In genomic region chr19:48481846-48482639, GRCh38 we compare ENCODE assay signal across 12 cellular contexts. TPM values are rescaled to one million over a fixed set of nuclear protein-coding genes. Genes with fewer than 3 reads are reported as not detected.
DNase-seq lines count a peak whose midpoint lies in the region; ATAC-seq, FAIRE-seq and TF ChIP-seq lines count a peak whose summit lies in the region.
"Had no signal": no experiment of that assay in that cellular context is flagged by ENCODE, and none has a peak within 500 bp of the region (broad histone marks: within the 10 kb centered on the region; RNA-seq: fewer than 3 reads in every experiment).

No MANE protein-coding gene starts in this region.

- H3K27ac Mint-ChIP-seq in activated CD4-positive, alpha-beta T cell treated with anti-CD3 and anti-CD28 coated beads for 36 hours = no peak overlapping the region
- H3K27ac Mint-ChIP-seq in IgD-negative memory B cell = no peak overlapping the region
- H3K27ac Mint-ChIP-seq in brain = peak overlapping the region; percentile 67 to 96 (median 79)
- peak overlapping the region; percentile 92 for H3K27ac Mint-ChIP-seq in nephron progenitor cell

- H3K27me3 Mint-ChIP-seq in activated CD4-positive, alpha-beta T cell treated with anti-CD3 and anti-CD28 coated beads for 36 hours = no peaks in the 10 kb centered on the region
- H3K27me3 Mint-ChIP-seq in IgD-negative memory B cell (peaks cover 2% of the 10 kb centered on the region), brain (no peaks in the 10 kb centered on the region), nephron progenitor cell (ENCODE audit: low read depth, poor library complexity) (peaks cover 9% of the 10 kb centered on the region)

- peaks cover 0 to 6% (median 3%) of the 10 kb centered on the region in 3 donors for H3K4me1 ChIP-seq in pancreas
- H3K4me1 ChIP-seq: uterus had no signal

- peaks cover 11% of the 10 kb centered on the region for H3K4me1 Mint-ChIP-seq in activated CD4-positive, alpha-beta T cell treated with anti-CD3 and anti-CD28 coated beads for 36 hours
- H3K4me1 Mint-ChIP-seq in IgD-negative memory B cell (peaks cover 0 to 4% (median 2%) of the 10 kb centered on the region in 3 donors), brain (peaks cover 23% of the 10 kb centered on the region), nephron progenitor cell (peaks cover 57% of the 10 kb centered on the region)

- no peak overlapping the region for H3K4me3 ChIP-seq in pancreas

- no peaks in the 10 kb centered on the region for H3K27me3 ChIP-seq in pancreas
- H3K27me3 ChIP-seq: uterus had no signal

- no peak overlapping the region for H3K27ac ChIP-seq in pancreas

- no peaks in the 10 kb centered on the region for H3K9me3 ChIP-seq in pancreas
- H3K9me3 ChIP-seq: uterus had no signal

- H3K9me3 Mint-ChIP-seq in activated CD4-positive, alpha-beta T cell treated with anti-CD3 and anti-CD28 coated beads for 36 hours (ENCODE audit: low read depth) = no peaks in the 10 kb centered on the region
- H3K9me3 Mint-ChIP-seq in IgD-negative memory B cell = no peaks in the 10 kb centered on the region
- H3K9me3 Mint-ChIP-seq in brain = peaks cover 0 to 2% (median 0%) of the 10 kb centered on the region in 5 experiments
- H3K9me3 Mint-ChIP-seq in nephron progenitor cell = no peaks in the 10 kb centered on the region

- POLR2A ChIA-PET in activated CD4-positive, alpha-beta T cell treated with anti-CD3 and anti-CD28 coated beads for 36 hours (lab: Charles Lee) = no interaction called here

- CTCF ChIA-PET in activated CD4-positive, alpha-beta T cell treated with anti-CD3 and anti-CD28 coated beads for 36 hours (lab: Charles Lee) = interaction anchor here (0.6 to 1.3 kb wide), 3 partner anchors 8 to 96 kb away, joined by 3 to 12 read pairs (median 3); no protein-coding TSS in a partner anchor

- WGBS in pancreas, 2 donors = 74 to 79% methylated on average over 7 of the region's 7 CpGs

- H3K36me3 Mint-ChIP-seq in activated CD4-positive, alpha-beta T cell treated with anti-CD3 and anti-CD28 coated beads for 36 hours (ENCODE audit: low read depth) = no peaks in the 10 kb centered on the region
- H3K36me3 Mint-ChIP-seq in IgD-negative memory B cell (no peaks in the 10 kb centered on the region), brain (peaks cover 44% of the 10 kb centered on the region), nephron progenitor cell (ENCODE audit: low read depth) (peaks cover 46% of the 10 kb centered on the region)

- H3K4me3 Mint-ChIP-seq in activated CD4-positive, alpha-beta T cell treated with anti-CD3 and anti-CD28 coated beads for 36 hours = peak overlapping the region; percentile 76
- H3K4me3 Mint-ChIP-seq in IgD-negative memory B cell (peak overlapping the region in 3 of 4 donors; percentile 47 to 73 (median 73)), brain (peak overlapping the region in 1 of 5 experiments; percentile 35), nephron progenitor cell (no peak overlapping the region)

- peaks cover 0 to 4% (median 0%) of the 10 kb centered on the region in 3 donors for H3K36me3 ChIP-seq in pancreas
- H3K36me3 ChIP-seq: uterus had no signal

- DNase-seq in activated CD4-positive, alpha-beta T cell treated with anti-CD3 and anti-CD28 coated beads for 36 hours = no peak
- DNase-seq in activated CD4-positive, alpha-beta T cell treated with anti-CD3 and anti-CD28 coated beads, Interleukin-2, amount 50 U/mL, for 1 hour = no peak
- DNase-seq in nephron progenitor cell (no peak), pancreas (no peak), H4 (ENCODE audit: low spot score) (no peak), medulla oblongata (ENCODE audit: extremely low spot score) (no peak)
- DNase-seq: KG1, NCI-H774, T1000, uterus had no signal

- no peak for FAIRE-seq in pancreas (lab: Jason Lieb, UNC)

- intact Hi-C loops in activated CD4-positive, alpha-beta T cell treated with anti-CD3 and anti-CD28 coated beads for 36 hours (cut with DNase I, micrococcal nuclease) = no loop called here
- intact Hi-C loops in pancreas (cut with DNase I) = no loop called here

- TF ChIP-seq CTCF in brain (conservative IDR thresholded peaks at IDR 0.05) (no peak), nephron progenitor cell (IDR thresholded peaks at IDR 0.05) (no peak), pancreas (IDR thresholded peaks at IDR 0.05) (no peak)

- ATAC-seq in activated CD4-positive, alpha-beta T cell treated with anti-CD3 and anti-CD28 coated beads for 36 hours = no peak
- no peak for ATAC-seq in pancreas

RNA-seq across cellular contexts. Expression of gene CYTH2, which starts 12.9 kb away (rescaled TPM):
- total RNA-seq in activated CD4-positive, alpha-beta T cell treated with anti-CD3 and anti-CD28 coated beads for 36 hours = 10 to 100 TPM; 22.5 to 24.2 TPM
- polyA plus RNA-seq in IgD-negative memory B cell (31.8 TPM), brain (ENCODE audit: insufficient read depth, low read depth, low replicate concordance) (108 TPM), pancreas (10 to 100 TPM; 51.7 to 54.2 TPM)
- 10 to 100 TPM; 25.4 to 39.2 (median 29.1) TPM for total RNA-seq in pancreas
- total RNA-seq in H4 (2014; rRNA removed; shearing (Covaris generic)) = 44.1 and 47.8 TPM in 2 replicates

RNA-seq across cellular contexts. Expression of gene KCNJ14, which starts 26.7 kb away (rescaled TPM):
- total RNA-seq in activated CD4-positive, alpha-beta T cell treated with anti-CD3 and anti-CD28 coated beads for 36 hours = 1 to 10 TPM in 1 of 2 experiments, under 1 TPM in 1; 0.86 to 1.1 TPM
- polyA plus RNA-seq in IgD-negative memory B cell (0.48 TPM), brain (ENCODE audit: insufficient read depth, low read depth, low replicate concordance) (0.80 TPM), pancreas (under 1 TPM; 0.49 to 0.59 TPM)
- total RNA-seq in pancreas = under 1 TPM; 0.20 to 0.56 (median 0.37) TPM
- total RNA-seq in H4 (2014; rRNA removed; shearing (Covaris generic)) = 0.23 and 0.41 TPM in 2 replicates

RNA-seq across cellular contexts. Expression of gene LMTK3, which starts 29.6 kb away (rescaled TPM):
- 1 to 10 TPM; 3.9 to 4.5 TPM for total RNA-seq in activated CD4-positive, alpha-beta T cell treated with anti-CD3 and anti-CD28 coated beads for 36 hours
- polyA plus RNA-seq in IgD-negative memory B cell (not detected), brain (ENCODE audit: insufficient read depth, low read depth, low replicate concordance) (27.6 TPM), pancreas (1 to 10 TPM; 4.1 to 7.7 TPM)
- total RNA-seq in pancreas = 1 to 10 TPM; 2.3 to 4.1 (median 2.8) TPM
- total RNA-seq in H4 (2014; rRNA removed; shearing (Covaris generic)) = 0.43 TPM in 1 of 2 replicates, not detected in the other

RNA-seq across cellular contexts. Expression of gene GRWD1, which starts 36.3 kb away (rescaled TPM):
- total RNA-seq in activated CD4-positive, alpha-beta T cell treated with anti-CD3 and anti-CD28 coated beads for 36 hours = 10 to 100 TPM; 43.4 to 51.3 TPM
- 40.3 TPM for polyA plus RNA-seq in IgD-negative memory B cell
- 20.4 TPM for polyA plus RNA-seq in brain (ENCODE audit: insufficient read depth, low read depth, low replicate concordance)
- 10 to 100 TPM; 13.0 to 23.1 (median 18.2) TPM for total RNA-seq in pancreas
- 10 to 100 TPM in 1 of 2 donors, 1 to 10 TPM in 1; 8.6 to 10.2 TPM for polyA plus RNA-seq in pancreas
- total RNA-seq in H4 (2014; rRNA removed; shearing (Covaris generic)) = 54.8 and 65.5 TPM in 2 replicates

Comparison
In these comparisons a context has a peak if more than half of its experiments do, and no peak if none do; other contexts are left out.
1. H3K27ac Mint-ChIP-seq: peak in brain (5 of 5) and nephron progenitor cell (single experiment); none in activated CD4-positive, alpha-beta T cell treated with anti-CD3 and anti-CD28 coated beads for 36 hours (single experiment) and IgD-negative memory B cell (0 of 3).